1 cellular context compared by ENCODE assay signal in genomic region chr3:24450142-24450932, GRCh38.
TF ChIP-seq lines count a peak whose summit lies in the region.

No MANE protein-coding gene starts in this region.

TF ChIP-seq in HepG2, 621 proteins besides CTCF, POLR2A, EP300 and RAD21 (continued from another document and continues in another):
- TF ChIP-seq ZHX2 (IDR thresholded peaks at IDR 0.05; ENCODE audit: low read depth) (no peak), ZHX2 (CRISPR knock-in tag; IDR thresholded peaks at IDR 0.05; ENCODE audit: borderline replicate concordance) (no peak), ZNF850 (CRISPR knock-in tag; conservative IDR thresholded peaks at IDR 0.05) (no peak), AGO1 (IDR thresholded peaks at IDR 0.05; ENCODE audit: low read depth, low read length, poor library complexity, severe bottlenecking) (no peak), POGZ (CRISPR knock-in tag; IDR thresholded peaks at IDR 0.05) (peak; percentile 57), MIXL1 (CRISPR knock-in tag; IDR thresholded peaks at IDR 0.05) (peak; percentile 78; the same call in 1 of the 2 replicates), MYNN (CRISPR knock-in tag; IDR thresholded peaks at IDR 0.05; ENCODE audit: low read depth) (no peak), ZBTB38 (CRISPR knock-in tag; IDR thresholded peaks at IDR 0.05) (no peak), ZNF713 (CRISPR knock-in tag; IDR thresholded peaks at IDR 0.05) (no peak), PRDM4 (CRISPR knock-in tag; IDR thresholded peaks at IDR 0.05; ENCODE audit: borderline replicate concordance) (no peak), SOX6 (IDR thresholded peaks at IDR 0.05) (no peak), SOX6 (CRISPR knock-in tag; IDR thresholded peaks at IDR 0.05) (peak; percentile 80), CREM (IDR thresholded peaks at IDR 0.05) (peak; percentile 75), CREM (CRISPR knock-in tag; IDR thresholded peaks at IDR 0.05) (no peak), CC2D1A (CRISPR knock-in tag; IDR thresholded peaks at IDR 0.05) (no peak), PHF20 (CRISPR knock-in tag; IDR thresholded peaks at IDR 0.05) (no peak), KDM4B (CRISPR knock-in tag; IDR thresholded peaks at IDR 0.05) (no peak), MEIS2 (CRISPR knock-in tag; IDR thresholded peaks at IDR 0.05) (0 out of 2 replicates have a peak, but pooled peaks have one; percentile 60), ZBTB33 (CRISPR knock-in tag; IDR thresholded peaks at IDR 0.05) (no peak), PAX8 (CRISPR knock-in tag; IDR thresholded peaks at IDR 0.05; ENCODE audit: borderline replicate concordance) (no peak), ZNF672 (CRISPR knock-in tag; IDR thresholded peaks at IDR 0.05) (no peak), RNF219 (CRISPR knock-in tag; IDR thresholded peaks at IDR 0.05) (no peak), ZNF879 (CRISPR knock-in tag; IDR thresholded peaks at IDR 0.05) (no peak), ZNF101 (CRISPR knock-in tag; IDR thresholded peaks at IDR 0.05; ENCODE audit: borderline replicate concordance, low read depth) (no peak), ZNF652 (CRISPR knock-in tag; IDR thresholded peaks at IDR 0.05; ENCODE audit: borderline replicate concordance, low read depth) (peak; percentile 84), ZNF772 (CRISPR knock-in tag; IDR thresholded peaks at IDR 0.05) (no peak), HNRNPH1 (optimal IDR thresholded peaks at IDR 0.05; ENCODE audit: low read depth, low read length) (no peak), KLF16 (CRISPR knock-in tag; IDR thresholded peaks at IDR 0.05) (peak in 1 of 2 experiments; percentile 28; a peak in 1 of 4 replicates), HINFP (CRISPR knock-in tag; IDR thresholded peaks at IDR 0.05; ENCODE audit: low read depth) (no peak), SNRNP70 (IDR thresholded peaks at IDR 0.05; ENCODE audit: low read depth, low read length) (no peak), ZNF414 (CRISPR knock-in tag; IDR thresholded peaks at IDR 0.05) (no peak), CAMTA2 (CRISPR knock-in tag; IDR thresholded peaks at IDR 0.05; ENCODE audit: borderline replicate concordance) (no peak), ZFP41 (CRISPR knock-in tag; IDR thresholded peaks at IDR 0.05; ENCODE audit: borderline replicate concordance) (no peak), RCOR2 (CRISPR knock-in tag; IDR thresholded peaks at IDR 0.05) (peak; percentile 66; the same call in 1 of the 2 replicates), PLRG1 (conservative IDR thresholded peaks at IDR 0.05) (no peak), WIZ (CRISPR knock-in tag; IDR thresholded peaks at IDR 0.05) (no peak), MZF1 (CRISPR knock-in tag; IDR thresholded peaks at IDR 0.05; ENCODE audit: borderline replicate concordance) (no peak), NAIF1 (CRISPR knock-in tag; IDR thresholded peaks at IDR 0.05; ENCODE audit: borderline replicate concordance) (no peak), ZMYM4 (CRISPR knock-in tag; IDR thresholded peaks at IDR 0.05) (peak; percentile 64; the same call in 1 of the 2 replicates), GMEB1 (CRISPR knock-in tag; IDR thresholded peaks at IDR 0.05; ENCODE audit: borderline replicate concordance) (no peak), SIN3A (IDR thresholded peaks at IDR 0.05; ENCODE audit: borderline replicate concordance, low read depth, low read length) (no peak; the same call in 1 of the 2 replicates), HNF4A (CRISPR knock-in tag; IDR thresholded peaks at IDR 0.05) (peak; percentile 92), ZFP36L1 (CRISPR knock-in tag; IDR thresholded peaks at IDR 0.05) (no peak), ZNF10 (CRISPR knock-in tag; IDR thresholded peaks at IDR 0.05; ENCODE audit: borderline replicate concordance, low read depth) (no peak), ZSCAN22 (CRISPR knock-in tag; IDR thresholded peaks at IDR 0.05) (no peak), ZNF781 (CRISPR knock-in tag; IDR thresholded peaks at IDR 0.05; ENCODE audit: borderline replicate concordance, not compliant biosample characterization) (no peak), NBN (conservative IDR thresholded peaks at IDR 0.05) (no peak), ZNF432 (CRISPR knock-in tag; IDR thresholded peaks at IDR 0.05; ENCODE audit: borderline replicate concordance) (no peak), ZNF121 (CRISPR knock-in tag; IDR thresholded peaks at IDR 0.05) (no peak), BORCS8-MEF2B (CRISPR knock-in tag; IDR thresholded peaks at IDR 0.05) (no peak), DR1 (CRISPR knock-in tag; IDR thresholded peaks at IDR 0.05) (no peak), ATF7 (IDR thresholded peaks at IDR 0.05) (no peak), ATF7 (CRISPR knock-in tag; IDR thresholded peaks at IDR 0.05) (no peak), ZNF234 (CRISPR knock-in tag; conservative IDR thresholded peaks at IDR 0.05) (no peak)
